ENCODE assay signal across 29 cellular contexts in genomic region chr3:195403244-195403643, GRCh38.
"Had no signal": no experiment of that assay in that cellular context is flagged by ENCODE, and none has a peak within 500 bp of the region (broad histone marks: within the 10 kb centered on the region; RNA-seq: fewer than 3 reads in every experiment).

No MANE protein-coding gene starts in this region.

- H3K4me2 ChIP-seq: KMS-11, PC-9 had no signal

- H3K9me3 Mint-ChIP-seq: activated naive CD4-positive, alpha-beta T cell treated with anti-CD3 and anti-CD28 coated beads, Interleukin-2, amount 50 U/mL, for 24 hours; activated T-cell treated with anti-CD3 and anti-CD28 coated beads, Interleukin-2, amount 50 U/mL, for 24 hours had no signal

- H3K9me3 ChIP-seq: ascending aorta had no signal

- H3K27ac Mint-ChIP-seq: activated CD4-positive, alpha-beta T cell treated with anti-CD3 and anti-CD28 coated beads for 36 hours; activated CD4-positive, alpha-beta T cell treated with anti-CD3 and anti-CD28 coated beads, Interleukin-2, amount 10 ng/mL, durations not matched to agents 7 days and 5 days; activated CD8-positive, alpha-beta T cell treated with anti-CD3 and anti-CD28 coated beads, Interleukin-2, amount 10 ng/mL, durations not matched to agents 7 days and 5 days; activated naive CD4-positive, alpha-beta T cell treated with anti-CD3 and anti-CD28 coated beads, Interleukin-2, amount 50 U/mL, for 24 hours; activated naive CD8-positive, alpha-beta T cell treated with anti-CD3 and anti-CD28 coated beads, Interleukin-2, amount 10 ng/mL, durations not matched to agents 7 days and 5 days; activated T-cell treated with anti-CD3 and anti-CD28 coated beads, Interleukin-2, amount 50 U/mL, for 24 hours; activated T-helper 2 cell treated with anti-CD3 and anti-CD28 coated beads, Interferon-gamma antibody, Interleukin-2, Interleukin-4, amounts not matched to agents 10 μg/mL and 5 μg/mL and 100 μg/mL, durations not matched to agents 14 hours and 24 hours and 36 hours had no signal

- H3K4me3 Mint-ChIP-seq: activated CD4-positive, alpha-beta T cell treated with anti-CD3 and anti-CD28 coated beads for 36 hours; activated CD4-positive, alpha-beta T cell treated with anti-CD3 and anti-CD28 coated beads, Interleukin-2, amount 10 ng/mL, durations not matched to agents 7 days and 5 days; activated CD8-positive, alpha-beta T cell treated with anti-CD3 and anti-CD28 coated beads, Interleukin-2, amount 10 ng/mL, durations not matched to agents 7 days and 5 days; activated naive CD4-positive, alpha-beta T cell treated with anti-CD3 and anti-CD28 coated beads, Interleukin-2, amount 50 U/mL, for 24 hours; activated naive CD8-positive, alpha-beta T cell treated with anti-CD3 and anti-CD28 coated beads, Interleukin-2, amount 10 ng/mL, durations not matched to agents 7 days and 5 days; activated T-cell treated with anti-CD3 and anti-CD28 coated beads, Interleukin-2, amount 50 U/mL, for 24 hours; central memory CD8-positive, alpha-beta T cell had no signal

- H3K27me3 ChIP-seq: ascending aorta, cardiac muscle cell had no signal

- ATAC-seq: activated CD4-positive, alpha-beta T cell treated with anti-CD3 and anti-CD28 coated beads for 36 hours; activated CD8-positive, alpha-beta T cell treated with anti-CD3 and anti-CD28 coated beads, Interleukin-2, amount 10 ng/mL, durations not matched to agents 7 days and 5 days had no signal

- H3K9ac ChIP-seq: KMS-11 had no signal

- H2AFZ ChIP-seq: PC-9 had no signal

- H3K4me3 ChIP-seq: ascending aorta, cardiac muscle cell, PC-9 had no signal

- DNase-seq: activated CD4-positive, alpha-beta T cell treated with anti-CD3 and anti-CD28 coated beads for 36 hours; activated CD4-positive, alpha-beta T cell treated with anti-CD3 and anti-CD28 coated beads, Interleukin-2, amount 10 ng/mL, durations not matched to agents 7 days and 5 days; activated CD4-positive, alpha-beta T cell treated with anti-CD3 and anti-CD28 coated beads, Interleukin-2, amount 50 U/mL, for 48 hours; activated CD8-positive, alpha-beta T cell treated with anti-CD3 and anti-CD28 coated beads, Interleukin-2, amount 10 ng/mL, durations not matched to agents 7 days and 5 days; activated gamma-delta T cell; activated naive CD4-positive, alpha-beta T cell treated with Interleukin-2 at 50 U/mL for 16 hours; activated naive CD8-positive, alpha-beta T cell treated with anti-CD3 and anti-CD28 coated beads, Interleukin-2, amount 10 ng/mL, durations not matched to agents 7 days and 5 days; activated T-cell treated with anti-CD3 and anti-CD28 coated beads, Interleukin-2, amount 50 U/mL, for 24 hours; amygdala; NCI-H1092; NCI-H146; NCI-H187; NCI-H2029 treated with DMSO at 0.1 percent for 48 hours; NCI-H2107; NCI-H2171; NCI-H510A; NCI-H526; NCI-H748 treated with DMSO at 0.1 percent for 48 hours; NK-92 treated with Interleukin-12 subunit alpha and Interleukin-12 subunit beta, amount 100 ng/mL, for 24 hours; PC-9; Right ventricle myocardium superior; T1000; WERI-Rb-1 had no signal

- H3K4me1 ChIP-seq: ascending aorta had no signal

- H3K27me3 Mint-ChIP-seq: activated CD4-positive, alpha-beta T cell treated with anti-CD3 and anti-CD28 coated beads for 36 hours; activated CD4-positive, alpha-beta T cell treated with anti-CD3 and anti-CD28 coated beads, Interleukin-2, amount 10 ng/mL, durations not matched to agents 7 days and 5 days; activated naive CD4-positive, alpha-beta T cell treated with anti-CD3 and anti-CD28 coated beads, Interleukin-2, amount 50 U/mL, for 24 hours; activated naive CD8-positive, alpha-beta T cell treated with anti-CD3 and anti-CD28 coated beads, Interleukin-2, amount 10 ng/mL, durations not matched to agents 7 days and 5 days; activated T-cell treated with anti-CD3 and anti-CD28 coated beads, Interleukin-2, amount 50 U/mL, for 24 hours; central memory CD8-positive, alpha-beta T cell had no signal

- H3K27ac ChIP-seq: ascending aorta, cardiac muscle cell, KMS-11, PC-9, WERI-Rb-1 had no signal

- H3K36me3 ChIP-seq: ascending aorta, cardiac muscle cell, WERI-Rb-1 had no signal
